In the genomic region with DNA sequence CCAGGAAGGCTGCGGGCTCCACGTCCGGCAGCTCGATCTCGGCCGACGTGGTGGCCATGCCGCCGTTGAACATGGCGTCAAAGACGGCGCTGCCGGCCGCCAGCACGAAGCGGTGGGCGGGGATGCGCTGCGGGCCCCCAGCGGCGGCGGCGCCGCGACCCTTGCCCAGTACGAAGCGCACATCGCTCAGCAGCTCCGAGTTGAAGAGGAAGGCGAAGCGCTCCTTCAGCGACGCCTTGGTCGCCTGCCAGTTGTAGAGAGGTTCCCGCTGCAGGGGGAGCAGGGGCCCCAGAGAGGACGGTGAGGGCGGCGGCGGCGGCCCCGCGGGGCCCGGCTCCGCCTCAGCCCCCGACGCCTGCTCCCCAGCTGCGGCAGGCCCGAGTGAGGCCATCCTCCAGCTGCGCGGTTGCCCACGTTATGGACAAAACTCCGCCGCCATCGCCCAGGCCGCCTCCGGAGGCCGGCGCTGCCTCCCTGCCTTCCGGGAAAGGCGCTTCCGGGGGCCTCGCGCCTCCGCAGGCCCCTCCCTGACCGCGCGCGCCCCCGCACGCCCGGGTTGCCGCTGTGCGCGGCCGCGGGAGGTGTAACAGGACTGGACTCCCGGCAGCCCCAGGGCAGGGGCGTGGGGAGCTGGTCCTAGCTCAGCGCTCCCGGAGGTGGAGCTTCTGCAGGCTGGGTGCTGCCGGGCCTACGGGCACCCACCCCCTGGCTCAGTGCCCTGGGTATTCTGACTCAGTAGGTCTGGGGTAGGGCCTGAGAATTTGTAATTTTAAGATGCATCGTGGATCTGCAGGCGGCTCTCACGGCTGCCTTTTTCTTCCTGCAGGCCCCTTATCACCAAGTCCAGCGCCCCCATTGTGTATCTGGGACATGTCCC, we compare ENCODE assay signal across 8 cellular contexts. TPM values are rescaled to one million over a fixed set of nuclear protein-coding genes. Genes with fewer than 3 reads are reported as not detected.
DNase-seq lines count a peak whose midpoint lies in the region; ATAC-seq and TF ChIP-seq lines count a peak whose summit lies in the region.

A gene (minus strand): TSS at position 492 of the 877 bp plus-strand sequence. CDS start 101 bp downstream, at position 391.

- H3K27ac Mint-ChIP-seq in activated T-helper 17 cell treated with anti-CD3 and anti-CD28 coated beads, Interleukin-2, amount 50 U/mL, for 72 hours, result peak within 1 kb of the TSS; percentile 62
- peak within 1 kb of the TSS; percentile 73 to 90 for H3K27ac Mint-ChIP-seq in natural killer cell treated with Interleukin-12 subunit alpha and Interleukin-12 subunit beta and Interleukin-15 and Interleukin-18, amount 100 ng/mL, for 72 hours

- H3K27ac ChIP-seq in DOHH2 (ENCODE audit: low read depth, low read length) (peak within 1 kb of the TSS; percentile 69), RWPE1 (peak within 1 kb of the TSS; percentile 94)

- peaks cover 35% of the 10 kb centered on the region for H4K20me1 ChIP-seq in DOHH2 (ENCODE audit: control insufficient read depth, insufficient read depth, low read depth, low read length)

- no peaks in the 10 kb centered on the region for H3K9me2 ChIP-seq in DOHH2 (replicated peaks; ENCODE audit: control insufficient read depth, low read length)

- H3K4me3 Mint-ChIP-seq in activated T-helper 17 cell treated with anti-CD3 and anti-CD28 coated beads, Interleukin-2, amount 50 U/mL, for 72 hours, result peak within 1 kb of the TSS; percentile 48
- H3K4me3 Mint-ChIP-seq in natural killer cell treated with Interleukin-12 subunit alpha and Interleukin-12 subunit beta and Interleukin-15 and Interleukin-18, amount 100 ng/mL, for 72 hours, result peak within 1 kb of the TSS; percentile 66

- no peaks in the 10 kb centered on the region for H3K36me3 Mint-ChIP-seq in activated T-helper 17 cell treated with anti-CD3 and anti-CD28 coated beads, Interleukin-2, amount 50 U/mL, for 72 hours (ENCODE audit: low read depth)
- peaks cover 11% of the 10 kb centered on the region for H3K36me3 Mint-ChIP-seq in natural killer cell treated with Interleukin-12 subunit alpha and Interleukin-12 subunit beta and Interleukin-15 and Interleukin-18, amount 100 ng/mL, for 72 hours

- peaks cover 44% of the 10 kb centered on the region for H3K4me1 ChIP-seq in DOHH2 (ENCODE audit: control insufficient read depth, low read length)

- H3F3A ChIP-seq in DOHH2 (ENCODE audit: control insufficient read depth, insufficient read depth), result peaks cover 12% of the 10 kb centered on the region

- peaks cover 61% of the 10 kb centered on the region for H3K79me2 ChIP-seq in DOHH2 (ENCODE audit: control insufficient read depth, low read length)

- CTCF ChIA-PET in RWPE1 (lab: Yijun Ruan, JAX), result interaction anchor here (0.8 kb wide), 1 partner anchor 397 kb away, joined by 3 read pairs; no protein-coding TSS in a partner anchor

- in situ Hi-C loops in KBM-7 (cut with MboI; ENCODE audit: low pct_unique_long_range_greater_than_20kb, low sequenced_read_pairs), result no loop called here

- ATAC-seq in GM21723 (IDR thresholded peaks at IDR 0.05; ENCODE audit: unreplicated experiment), result peak; percentile 85
- peak; percentile 94 for ATAC-seq in activated T-helper 17 cell treated with anti-CD3 and anti-CD28 coated beads, Interleukin-2, amount 50 U/mL, for 72 hours (replicated peaks)
- peak; percentile 97 to 98 for ATAC-seq in natural killer cell treated with Interleukin-12 subunit alpha and Interleukin-12 subunit beta and Interleukin-15 and Interleukin-18, amount 100 ng/mL, for 72 hours

- peaks cover 16% of the 10 kb centered on the region for H3K4me1 Mint-ChIP-seq in activated T-helper 17 cell treated with anti-CD3 and anti-CD28 coated beads, Interleukin-2, amount 50 U/mL, for 72 hours
- peaks cover 5 to 20% of the 10 kb centered on the region in 2 donors for H3K4me1 Mint-ChIP-seq in natural killer cell treated with Interleukin-12 subunit alpha and Interleukin-12 subunit beta and Interleukin-15 and Interleukin-18, amount 100 ng/mL, for 72 hours (ENCODE audit: low read depth in 2 of 2)

- H3K4me3 ChIP-seq in DOHH2 (ENCODE audit: low read length) (peak within 1 kb of the TSS; percentile 82), fibroblast of mammary gland (ENCODE audit: control insufficient read depth, low read depth, low read length) (peak within 1 kb of the TSS; percentile 78)

- H3K4me2 ChIP-seq in DOHH2 (ENCODE audit: low read length), result peak within 1 kb of the TSS; percentile 67

- peaks cover 40% of the 10 kb centered on the region for H3K36me3 ChIP-seq in DOHH2 (ENCODE audit: control insufficient read depth, low read length)

- H3K9me3 ChIP-seq in DOHH2 (ENCODE audit: control insufficient read depth, insufficient read depth, low read length), result peaks cover 8% of the 10 kb centered on the region

- peak; percentile 5 for TF ChIP-seq CTCF in DOHH2 (IDR thresholded peaks at IDR 0.05; ENCODE audit: low read depth, low read length, poor library complexity, severe bottlenecking)
- no peak for TF ChIP-seq CTCF in RWPE1 (conservative IDR thresholded peaks at IDR 0.05; ENCODE audit: low read depth)
- no peak for TF ChIP-seq CTCF in fibroblast of mammary gland (conservative IDR thresholded peaks at IDR 0.05; ENCODE audit: control insufficient read depth, insufficient read depth, low read depth, low read length)

- POLR2A ChIA-PET in RWPE1 (lab: Yijun Ruan, JAX; ENCODE audit: low non-redundant PET), result interaction anchor here (1.0 kb wide), 1 partner anchor 141 kb away, joined by 6 read pairs; a partner anchor contains a TSS

- peak; percentile 97 for DNase-seq in KBM-7
- peak; percentile 97 for DNase-seq in RWPE1 (ENCODE audit: low spot score)
- peak; percentile 97 for DNase-seq in fibroblast of mammary gland (ENCODE audit: low read depth)
- peak; percentile 95 for DNase-seq in natural killer cell treated with Interleukin-12 subunit alpha and Interleukin-12 subunit beta and Interleukin-15 and Interleukin-18, amount 100 ng/mL, for 72 hours (ENCODE audit: low spot score)
- DNase-seq in stimulated activated naive CD4-positive, alpha-beta T cell treated with Interleukin-2 at 50 U/mL for 16 hours (lab: John Stamatoyannopoulos, UW), result peak; percentile 89

- no peaks in the 10 kb centered on the region for H3K27me3 Mint-ChIP-seq in activated T-helper 17 cell treated with anti-CD3 and anti-CD28 coated beads, Interleukin-2, amount 50 U/mL, for 72 hours
- no peaks in the 10 kb centered on the region for H3K27me3 Mint-ChIP-seq in natural killer cell treated with Interleukin-12 subunit alpha and Interleukin-12 subunit beta and Interleukin-15 and Interleukin-18, amount 100 ng/mL, for 72 hours

- no peaks in the 10 kb centered on the region for H3K27me3 ChIP-seq in DOHH2 (ENCODE audit: control insufficient read depth, low read length)

- H3K9me3 Mint-ChIP-seq in activated T-helper 17 cell treated with anti-CD3 and anti-CD28 coated beads, Interleukin-2, amount 50 U/mL, for 72 hours, result no peaks in the 10 kb centered on the region
- no peaks in the 10 kb centered on the region for H3K9me3 Mint-ChIP-seq in natural killer cell treated with Interleukin-12 subunit alpha and Interleukin-12 subunit beta and Interleukin-15 and Interleukin-18, amount 100 ng/mL, for 72 hours

RNA-seq across cellular contexts. Expression of the gene that starts here (rescaled TPM):
- 10 to 100 TPM; 46.1 to 63.8 TPM for total RNA-seq in activated T-helper 17 cell treated with anti-CD3 and anti-CD28 coated beads, Interleukin-2, amount 50 U/mL, for 72 hours
- total RNA-seq in natural killer cell treated with Interleukin-12 subunit alpha and Interleukin-12 subunit beta and Interleukin-15 and Interleukin-18, amount 100 ng/mL, for 72 hours, result 10 to 100 TPM; 63.3 to 71.9 TPM

Comparison
In these comparisons a context has a peak if more than half of its experiments do, and no peak if none do; other contexts are left out.
1. Peak in every context shown above with its lines: DNase-seq, ATAC-seq, H3K4me3 ChIP-seq and H3K27ac ChIP-seq.